Comparison of ENCODE assay signal across 1 cellular context in the genomic region with DNA sequence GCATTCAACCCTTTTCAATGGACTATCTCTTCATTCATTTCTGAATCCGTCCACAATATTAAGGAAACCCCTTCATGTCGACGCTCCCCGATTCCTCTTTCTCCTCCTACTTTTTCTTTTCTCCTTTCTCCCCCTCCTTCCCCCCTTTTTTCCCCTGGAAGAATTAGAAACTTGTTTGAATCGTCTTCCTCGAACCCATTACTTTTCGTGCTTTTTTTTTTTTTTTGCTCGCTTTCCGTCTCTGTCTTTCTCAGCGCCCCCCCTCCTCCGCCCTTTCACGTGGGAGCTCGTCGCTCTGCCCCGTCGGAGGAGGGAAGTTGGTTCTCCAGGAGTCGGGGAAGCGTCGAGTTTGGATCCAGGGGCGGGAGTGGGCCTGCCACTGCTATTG.
TF ChIP-seq lines count a peak whose summit lies in the region.

No MANE protein-coding gene starts in this region.

TF ChIP-seq in H1, 55 proteins besides CTCF, POLR2A, EP300 and RAD21:
- TF ChIP-seq MAX (IDR thresholded peaks at IDR 0.05) (no peak), CBX8 (IDR thresholded peaks at IDR 0.05; ENCODE audit: borderline replicate concordance, low read depth, low read length) (no peak), RNF2 (IDR thresholded peaks at IDR 0.05; ENCODE audit: borderline replicate concordance, low read depth, low read length, missing control alignments, poor library complexity, severe bottlenecking) (no peak), GTF2F1 (IDR thresholded peaks at IDR 0.05; ENCODE audit: borderline replicate concordance, low read depth, low read length) (no peak), YY1 (IDR thresholded peaks at IDR 0.05; ENCODE audit: low read depth, low read length) (no peak), TEAD4 (IDR thresholded peaks at IDR 0.05; ENCODE audit: low read depth, low read length) (no peak), KDM5A (IDR thresholded peaks at IDR 0.05; ENCODE audit: low read length) (no peak), SP4 (IDR thresholded peaks at IDR 0.05; ENCODE audit: low read length) (no peak), KDM1A (IDR thresholded peaks at IDR 0.05; ENCODE audit: borderline replicate concordance, low read length) (no peak), BACH1 (IDR thresholded peaks at IDR 0.05; ENCODE audit: low read length) (no peak), GABPA (IDR thresholded peaks at IDR 0.05; ENCODE audit: borderline replicate concordance, insufficient read depth, low read length) (no peak), EGR1 (IDR thresholded peaks at IDR 0.05; ENCODE audit: borderline replicate concordance, low read depth, low read length) (no peak), POU5F1 (IDR thresholded peaks at IDR 0.05; ENCODE audit: low read depth, low read length) (no peak), ZNF274 (IDR thresholded peaks at IDR 0.05; ENCODE audit: borderline replicate concordance, extremely low read depth, low read length) (no peak), EZH2 (IDR thresholded peaks at IDR 0.05; ENCODE audit: low read depth, low read length, severe bottlenecking) (no peak), CHD1 (IDR thresholded peaks at IDR 0.05; ENCODE audit: low read depth, low read length) (no peak)
